In genomic region chr1:58754683-58755467, GRCh38 we compare ENCODE assay signal across 9 cellular contexts. TPM values are rescaled to one million over a fixed set of nuclear protein-coding genes. Genes with fewer than 3 reads are reported as not detected.
DNase-seq lines count a peak whose midpoint lies in the region; ATAC-seq and TF ChIP-seq lines count a peak whose summit lies in the region.
"Had no signal": no experiment of that assay in that cellular context is flagged by ENCODE, and none has a peak within 500 bp of the region (broad histone marks: within the 10 kb centered on the region; RNA-seq: fewer than 3 reads in every experiment).

No MANE protein-coding gene starts in this region.

- no peaks in the 10 kb centered on the region for H3K27me3 ChIP-seq in CD4-positive, CD25-positive, alpha-beta regulatory T cell (ENCODE audit: control insufficient read depth, insufficient read depth, low read length)
- no peaks in the 10 kb centered on the region for H3K27me3 ChIP-seq in ascending aorta
- no peaks in the 10 kb centered on the region for H3K27me3 ChIP-seq in naive thymus-derived CD4-positive, alpha-beta T cell (ENCODE audit: control insufficient read depth in 2 of 2, insufficient read depth in 2 of 2, low read length in 2 of 2)

- H3K9me3 Mint-ChIP-seq in CD4-positive, CD25-positive, alpha-beta regulatory T cell = no peaks in the 10 kb centered on the region
- H3K9me3 Mint-ChIP-seq in naive thymus-derived CD4-positive, alpha-beta T cell = peaks cover 0 to 2% (median 0%) of the 10 kb centered on the region in 11 donors
- H3K9me3 Mint-ChIP-seq: memory B cell had no signal

- TF ChIP-seq CTCF in ascending aorta (IDR thresholded peaks at IDR 0.05) = no peak

- peak in 1 of 3 donors; percentile 37 for DNase-seq in CD4-positive, CD25-positive, alpha-beta regulatory T cell
- peak; percentile 82 for DNase-seq in KG1 (lab: John Stamatoyannopoulos, UW)
- DNase-seq in ascending aorta (ENCODE audit: low spot score in 2 of 2) = no peak
- peak in 2 of 9 donors; percentile 4 to 7 for DNase-seq in naive thymus-derived CD4-positive, alpha-beta T cell
- no peak for DNase-seq in kidney tubule cell (ENCODE audit: low spot score)
- no peak for DNase-seq in stimulated activated CD4-positive, alpha-beta T cell treated with anti-CD3 and anti-CD28 coated beads, Interleukin-2, amount 100 ng/mL, for 24 hours

- peak overlapping the region in 1 of 4 donors; percentile 76 for H3K4me3 Mint-ChIP-seq in CD4-positive, CD25-positive, alpha-beta regulatory T cell
- H3K4me3 Mint-ChIP-seq in naive thymus-derived CD4-positive, alpha-beta T cell = peak overlapping the region; percentile 64 to 77 (median 70)
- H3K4me3 Mint-ChIP-seq: memory B cell had no signal

- H3K36me3 Mint-ChIP-seq in CD4-positive, CD25-positive, alpha-beta regulatory T cell = no peaks in the 10 kb centered on the region
- peaks cover 0 to 8% (median 0%) of the 10 kb centered on the region in 5 donors for H3K36me3 Mint-ChIP-seq in naive thymus-derived CD4-positive, alpha-beta T cell
- H3K36me3 Mint-ChIP-seq: memory B cell had no signal

- H3K27ac ChIP-seq in CD4-positive, CD25-positive, alpha-beta regulatory T cell (ENCODE audit: insufficient read depth, low read length, poor library complexity, severe bottlenecking) = no peak overlapping the region
- peak overlapping the region; percentile 77 to 81 for H3K27ac ChIP-seq in ascending aorta
- H3K27ac ChIP-seq in naive thymus-derived CD4-positive, alpha-beta T cell (ENCODE audit: low read depth, low read length) = peak overlapping the region; percentile 23

- no peaks in the 10 kb centered on the region for H3K36me3 ChIP-seq in CD4-positive, CD25-positive, alpha-beta regulatory T cell (ENCODE audit: control insufficient read depth, insufficient read depth, low read length)
- H3K36me3 ChIP-seq in ascending aorta = no peaks in the 10 kb centered on the region
- no peaks in the 10 kb centered on the region for H3K36me3 ChIP-seq in naive thymus-derived CD4-positive, alpha-beta T cell (ENCODE audit: control insufficient read depth in 2 of 3, insufficient read depth in 3 of 3, low read length in 3 of 3)

- intact Hi-C loops in ascending aorta (cut with DNase I) = loop anchor here (1.0 to 10.0 kb wide), 2 partner anchors 14 to 210 kb away; partner anchors contain the start of gene OMA1
- intact Hi-C loops in naive thymus-derived CD4-positive, alpha-beta T cell (cut with micrococcal nuclease) = loop anchor here (1.0 to 10.0 kb wide), 3 partner anchors 29 to 942 kb away; partner anchors contain the start of genes FGGY (in 1 of the 2) and JUN (in 1 of the 2)

- ATAC-seq in CD4-positive, CD25-positive, alpha-beta regulatory T cell (ENCODE audit: low read depth in 2 of 2) = peak in 1 of 2 donors; percentile 14
- peak; percentile 66 for ATAC-seq in naive thymus-derived CD4-positive, alpha-beta T cell
- ATAC-seq in HG02852 (IDR thresholded peaks at IDR 0.05; ENCODE audit: unreplicated experiment) (no peak), HG02973 (IDR thresholded peaks at IDR 0.05; ENCODE audit: unreplicated experiment) (no peak)

- peaks cover 17% of the 10 kb centered on the region for H3K4me1 ChIP-seq in CD4-positive, CD25-positive, alpha-beta regulatory T cell (ENCODE audit: control insufficient read depth, insufficient read depth, low read length, poor library complexity, severe bottlenecking)
- H3K4me1 ChIP-seq in ascending aorta = peaks cover 4 to 23% of the 10 kb centered on the region in 2 donors
- H3K4me1 ChIP-seq in naive thymus-derived CD4-positive, alpha-beta T cell (ENCODE audit: control insufficient read depth in 2 of 2, insufficient read depth in 2 of 2, low read length in 2 of 2) = peaks cover 27 to 37% of the 10 kb centered on the region in 2 donors

- H3K27ac Mint-ChIP-seq in CD4-positive, CD25-positive, alpha-beta regulatory T cell = peak overlapping the region; percentile 15 to 46 (median 21)
- H3K27ac Mint-ChIP-seq in naive thymus-derived CD4-positive, alpha-beta T cell = peak overlapping the region; percentile 21 to 86 (median 61)
- H3K27ac Mint-ChIP-seq: memory B cell had no signal

- H3K4me3 ChIP-seq in CD4-positive, CD25-positive, alpha-beta regulatory T cell (ENCODE audit: low read depth, low read length) = no peak overlapping the region
- peak overlapping the region in 1 of 2 donors; percentile 21 for H3K4me3 ChIP-seq in ascending aorta
- H3K4me3 ChIP-seq in naive thymus-derived CD4-positive, alpha-beta T cell (ENCODE audit: low read length) = no peak overlapping the region

- H3K9me3 ChIP-seq in CD4-positive, CD25-positive, alpha-beta regulatory T cell (ENCODE audit: control insufficient read depth in 2 of 2, low read length in 2 of 2) = no peaks in the 10 kb centered on the region
- no peaks in the 10 kb centered on the region for H3K9me3 ChIP-seq in ascending aorta
- no peaks in the 10 kb centered on the region for H3K9me3 ChIP-seq in naive thymus-derived CD4-positive, alpha-beta T cell (ENCODE audit: control insufficient read depth in 2 of 3, low read length in 3 of 3)

- CTCF ChIA-PET in naive thymus-derived CD4-positive, alpha-beta T cell (lab: Charles Lee) = interaction anchor here (1.3 to 1.7 kb wide), 3 partner anchors 16 to 944 kb away, joined by 3 to 4 read pairs (median 3); partner anchors contain the start of gene JUN

- H3K27me3 Mint-ChIP-seq in CD4-positive, CD25-positive, alpha-beta regulatory T cell = peaks cover 4% of the 10 kb centered on the region
- no peaks in the 10 kb centered on the region for H3K27me3 Mint-ChIP-seq in naive thymus-derived CD4-positive, alpha-beta T cell
- H3K27me3 Mint-ChIP-seq: memory B cell had no signal

- POLR2A ChIA-PET in naive thymus-derived CD4-positive, alpha-beta T cell (lab: Charles Lee) = interaction anchor here (0.8 to 1.2 kb wide), 2 partner anchors 23 to 29 kb away, joined by 3 to 4 read pairs; partner anchors contain the start of gene JUN

- H3K4me1 Mint-ChIP-seq in CD4-positive, CD25-positive, alpha-beta regulatory T cell = peaks cover 10 to 35% (median 18%) of the 10 kb centered on the region in 4 donors
- peaks cover 27 to 51% (median 40%) of the 10 kb centered on the region in 7 donors for H3K4me1 Mint-ChIP-seq in naive thymus-derived CD4-positive, alpha-beta T cell

RNA-seq across cellular contexts. Expression of gene JUN, which starts 29.0 kb away (rescaled TPM):
- total RNA-seq in CD4-positive, CD25-positive, alpha-beta regulatory T cell = 1,538 TPM
- 10 to 100 TPM; 41.3 to 73.3 (median 48.6) TPM for polyA plus RNA-seq in CD4-positive, CD25-positive, alpha-beta regulatory T cell
- total RNA-seq in ascending aorta = 1,004 TPM
- total RNA-seq in naive thymus-derived CD4-positive, alpha-beta T cell = 1,000 to 10,000 TPM in 2 of 5 experiments, 10 to 100 TPM in 3; 17.9 to 1,362 (median 41.2) TPM
- polyA plus RNA-seq in naive thymus-derived CD4-positive, alpha-beta T cell = 10 to 100 TPM; 21.9 to 30.1 TPM

RNA-seq across cellular contexts. Expression of gene MYSM1, which starts 55.0 kb away (rescaled TPM):
- 66.2 TPM for total RNA-seq in CD4-positive, CD25-positive, alpha-beta regulatory T cell
- polyA plus RNA-seq in CD4-positive, CD25-positive, alpha-beta regulatory T cell = 10 to 100 TPM in 3 of 4 donors, 1 to 10 TPM in 1; 7.1 to 15.8 (median 10.7) TPM
- 11.2 TPM for total RNA-seq in ascending aorta
- 10 to 100 TPM; 50.6 to 72.1 (median 54.1) TPM for total RNA-seq in naive thymus-derived CD4-positive, alpha-beta T cell
- polyA plus RNA-seq in naive thymus-derived CD4-positive, alpha-beta T cell = 10 to 100 TPM in 1 of 2 donors, 1 to 10 TPM in 1; 5.4 to 19.1 TPM
